ENCODE assay signal across 8 cellular contexts in genomic region chr13:27252467-27252866, GRCh38. TPM values are rescaled to one million over a fixed set of nuclear protein-coding genes. Genes with fewer than 3 reads are reported as not detected.
DNase-seq lines count a peak whose midpoint lies in the region; ATAC-seq, FAIRE-seq and TF ChIP-seq lines count a peak whose summit lies in the region.

No MANE protein-coding gene starts in this region.

- POLR2A ChIA-PET in SK-N-SH (lab: Yijun Ruan, JAX): no interaction called here

- peaks cover 54% of the 10 kb centered on the region for H3K4me1 Mint-ChIP-seq in activated naive CD8-positive, alpha-beta T cell (ENCODE audit: low read depth)

- H2AFZ ChIP-seq in SK-N-SH (ENCODE audit: low read depth): no peak overlapping the region

- H3K9me3 ChIP-seq in SK-N-SH: no peaks in the 10 kb centered on the region
- no peaks in the 10 kb centered on the region for H3K9me3 ChIP-seq in kidney (ENCODE audit: control insufficient read depth in 1 of 2, low read length in 2 of 2)

- H3K4me3 Mint-ChIP-seq in activated naive CD8-positive, alpha-beta T cell: peak overlapping the region; percentile 93

- peak overlapping the region; percentile 76 to 98 for H3K4me3 ChIP-seq in SK-N-SH (ENCODE audit: low read depth in 2 of 2, low read length in 1 of 2)
- H3K4me3 ChIP-seq in kidney (ENCODE audit: low read length in 2 of 2): peak overlapping the region; percentile 84 to 90

- no peaks in the 10 kb centered on the region for H3K27me3 ChIP-seq in SK-N-SH (ENCODE audit: insufficient read depth)

- CTCF ChIA-PET in SK-N-SH (lab: Yijun Ruan, JAX): interaction anchor here (2.0 kb wide), 1 partner anchor 267 kb away, joined by 5 read pairs; no protein-coding TSS in a partner anchor

- peaks cover 0 to 10% of the 10 kb centered on the region in 2 experiments; a peak in 1 of 4 replicates for H3K4me1 ChIP-seq in SK-N-SH (ENCODE audit: control insufficient read depth in 1 of 2, insufficient read depth in 2 of 2, low read depth in 1 of 2, low read length in 1 of 2)
- peaks cover 12 to 15% of the 10 kb centered on the region in 2 donors for H3K4me1 ChIP-seq in kidney (ENCODE audit: control insufficient read depth in 1 of 2, insufficient read depth in 1 of 2, low read depth in 1 of 2, low read length in 2 of 2)

- no peak for ATAC-seq in SK-N-SH treated with all-trans-retinoic acid at 6 μM for 48 hours
- no peak for ATAC-seq in GM19397 (IDR thresholded peaks at IDR 0.05; ENCODE audit: unreplicated experiment)

- H3K9ac ChIP-seq in SK-N-SH (peak overlapping the region; percentile 99), kidney (ENCODE audit: low read length in 2 of 2) (peak overlapping the region; percentile 72 to 100)

- peaks cover 30% of the 10 kb centered on the region for H3K36me3 Mint-ChIP-seq in activated naive CD8-positive, alpha-beta T cell

- TF ChIP-seq RAD21 in SK-N-SH (IDR thresholded peaks at IDR 0.05; ENCODE audit: low read length): no peak

- H3K9me2 ChIP-seq in SK-N-SH: no peaks in the 10 kb centered on the region

- H3K27me3 Mint-ChIP-seq in activated naive CD8-positive, alpha-beta T cell: no peaks in the 10 kb centered on the region

- no peaks in the 10 kb centered on the region for H3K9me3 Mint-ChIP-seq in activated naive CD8-positive, alpha-beta T cell (ENCODE audit: low read depth)

- peak overlapping the region; percentile 96 for H3K27ac Mint-ChIP-seq in activated naive CD8-positive, alpha-beta T cell

- DNase-seq in SK-N-SH: no peak
- no peak for DNase-seq in kidney
- DNase-seq in substantia nigra (lab: John Stamatoyannopoulos, UW): no peak
- DNase-seq in HTR-8/SVneo (ENCODE audit: insufficient read length, low spot score): no peak
- no peak for DNase-seq in ureter (ENCODE audit: low spot score)

- H3F3A ChIP-seq in SK-N-SH (replicated peaks; ENCODE audit: insufficient read depth): peaks cover 16% of the 10 kb centered on the region

- intact Hi-C loops in kidney (cut with DNase I): no loop called here

- no peak for TF ChIP-seq EP300 in SK-N-SH (IDR thresholded peaks at IDR 0.05; ENCODE audit: borderline replicate concordance in 1 of 2, low read depth in 1 of 2, low read length in 1 of 2)

- FAIRE-seq in kidney (lab: Jason Lieb, UNC): no peak
- no peak for FAIRE-seq in HTR-8/SVneo (lab: Jason Lieb, UNC)

- TF ChIP-seq CTCF in SK-N-SH (IDR thresholded peaks at IDR 0.05) (no peak), kidney (IDR thresholded peaks at IDR 0.05; ENCODE audit: borderline replicate concordance, extremely low read depth, insufficient read depth) (no peak)

- peaks cover 78% of the 10 kb centered on the region for H3K79me2 ChIP-seq in SK-N-SH (ENCODE audit: insufficient read depth)

- H3K27ac ChIP-seq in SK-N-SH (ENCODE audit: low read depth in 2 of 2, low read length in 1 of 2) (peak overlapping the region; percentile 91 to 96; a peak in 2 of 4 replicates), kidney (ENCODE audit: low read depth in 2 of 2, low read length in 2 of 2) (peak overlapping the region in 1 of 2 donors; percentile 98), substantia nigra (ENCODE audit: low read depth, low read length, poor library complexity, severe bottlenecking) (peak overlapping the region; percentile 96)

- peaks cover 27% of the 10 kb centered on the region for H4K20me1 ChIP-seq in SK-N-SH (ENCODE audit: insufficient read depth)

- H3K36me3 ChIP-seq in SK-N-SH (replicated peaks in 1 of 2; ENCODE audit: control insufficient read depth in 1 of 2, insufficient read depth in 2 of 2, low read length in 1 of 2) (peaks cover 41% of the 10 kb centered on the region in 2 experiments), kidney (ENCODE audit: control insufficient read depth in 1 of 2, insufficient read depth in 2 of 2, low read length in 2 of 2) (peaks cover 10 to 13% of the 10 kb centered on the region in 2 donors)

- peak overlapping the region; percentile 83 for H3K4me2 ChIP-seq in SK-N-SH

TF ChIP-seq in SK-N-SH, 30 proteins besides CTCF, POLR2A, EP300 and RAD21:
- TF ChIP-seq FOXM1 (IDR thresholded peaks at IDR 0.05; ENCODE audit: low read depth) (no peak), TAF1 (IDR thresholded peaks at IDR 0.05; ENCODE audit: borderline replicate concordance, low read depth, low read length) (no peak), NFIC (IDR thresholded peaks at IDR 0.05; ENCODE audit: borderline replicate concordance) (no peak)

TF ChIP-seq in SK-N-SH treated with all-trans-retinoic acid at 6 μM for 48 hours, 23 proteins besides CTCF, POLR2A, EP300 and RAD21 (continues in another document):
- TF ChIP-seq ARNTL (CRISPR knock-in tag; IDR thresholded peaks at IDR 0.05; ENCODE audit: borderline replicate concordance, low read depth) (no peak), TCF4 (CRISPR knock-in tag; IDR thresholded peaks at IDR 0.05; ENCODE audit: borderline replicate concordance) (no peak), TOX (CRISPR knock-in tag; IDR thresholded peaks at IDR 0.05; ENCODE audit: borderline replicate concordance) (no peak), CSDC2 (CRISPR knock-in tag; IDR thresholded peaks at IDR 0.05) (no peak), PPARA (CRISPR knock-in tag; IDR thresholded peaks at IDR 0.05; ENCODE audit: borderline replicate concordance) (no peak), BACH2 (CRISPR knock-in tag; IDR thresholded peaks at IDR 0.05; ENCODE audit: borderline replicate concordance) (no peak), ZNF565 (CRISPR knock-in tag; conservative IDR thresholded peaks at IDR 0.05; ENCODE audit: low read depth) (no peak), PATZ1 (CRISPR knock-in tag; IDR thresholded peaks at IDR 0.05; ENCODE audit: borderline replicate concordance) (no peak), ZNF70 (CRISPR knock-in tag; IDR thresholded peaks at IDR 0.05) (no peak), ESRRG (CRISPR knock-in tag; IDR thresholded peaks at IDR 0.05) (no peak), ZFP3 (CRISPR knock-in tag; IDR thresholded peaks at IDR 0.05) (no peak), ISL1 (CRISPR knock-in tag; IDR thresholded peaks at IDR 0.05) (no peak), ZFP30 (CRISPR knock-in tag; IDR thresholded peaks at IDR 0.05) (no peak), OSR1 (CRISPR knock-in tag; IDR thresholded peaks at IDR 0.05) (no peak), GLIS3 (CRISPR knock-in tag; IDR thresholded peaks at IDR 0.05) (no peak), CSRNP3 (CRISPR knock-in tag; IDR thresholded peaks at IDR 0.05) (no peak), CREB5 (CRISPR knock-in tag; IDR thresholded peaks at IDR 0.05; ENCODE audit: low read depth) (no peak), ZC3H10 (CRISPR knock-in tag; IDR thresholded peaks at IDR 0.05) (no peak)

RNA-seq across cellular contexts. Expression of gene RPL21, which starts 1.1 kb away (rescaled TPM):
- polyA plus RNA-seq in SK-N-SH (2012; rRNA removed) (1,261 and 1,610 TPM in 2 replicates), kidney (ENCODE audit: insufficient read depth, low read depth, low replicate concordance) (2,520 TPM)
- 2,029 and 2,591 TPM in 2 replicates for polyA plus RNA-seq in SK-N-SH (2012; cell fraction: cytosol; rRNA removed)
- polyA plus RNA-seq in SK-N-SH (2012; cell fraction: nucleus; rRNA removed): 305 and 380 TPM in 2 replicates
- total RNA-seq in kidney (864 TPM), ureter (1,153 TPM)

RNA-seq across cellular contexts. Expression of gene RASL11A, which starts 18.2 kb away (rescaled TPM):
- 1.2 and 2.7 TPM in 2 replicates for polyA plus RNA-seq in SK-N-SH (2012; rRNA removed)
- 1.2 and 1.6 TPM in 2 replicates for polyA plus RNA-seq in SK-N-SH (2012; cell fraction: cytosol; rRNA removed)
- 1.9 and 2.0 TPM in 2 replicates for polyA plus RNA-seq in SK-N-SH (2012; cell fraction: nucleus; rRNA removed)
- 42.4 TPM for total RNA-seq in kidney
- polyA plus RNA-seq in kidney (ENCODE audit: insufficient read depth, low read depth, low replicate concordance): 66.6 TPM
- total RNA-seq in ureter: 33.2 TPM
